9 cellular contexts compared by ENCODE assay signal in the genomic region with DNA sequence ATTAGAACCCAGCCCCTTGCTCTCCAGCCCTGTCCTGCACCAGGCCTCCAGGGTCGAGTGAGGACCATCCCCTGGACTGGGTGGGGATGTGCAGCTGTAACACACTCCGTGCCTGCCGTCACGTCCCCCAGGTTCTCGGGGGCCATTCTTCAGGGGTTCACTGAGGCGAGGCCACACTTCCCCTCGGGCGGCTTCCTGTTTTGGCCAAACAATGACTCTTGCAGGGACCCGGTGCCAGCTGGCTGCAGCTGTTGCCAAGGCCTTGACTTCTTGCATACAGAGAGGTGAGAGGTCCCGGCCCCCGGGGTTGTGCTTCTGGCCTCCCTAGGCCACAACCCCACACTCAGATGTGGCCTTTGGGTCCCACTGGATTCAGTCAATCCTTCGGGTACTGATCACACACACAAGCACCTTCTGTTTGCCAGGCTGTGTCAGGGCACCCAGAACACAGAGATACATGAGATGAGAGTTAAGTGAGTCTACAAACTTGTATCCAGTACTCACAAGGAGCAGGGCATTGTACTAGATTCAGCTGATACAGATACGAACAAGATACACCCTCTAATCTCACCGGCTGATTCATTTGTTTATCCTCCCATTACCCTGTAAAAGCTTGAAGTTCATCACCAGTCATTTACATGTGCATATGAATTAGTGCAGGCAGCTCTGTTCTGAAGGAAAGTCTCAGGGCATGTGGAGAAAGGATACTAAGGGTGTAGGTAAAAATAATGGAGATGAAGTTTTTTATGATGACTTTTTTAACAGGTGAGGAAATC. TPM values are rescaled to one million over a fixed set of nuclear protein-coding genes. Genes with fewer than 3 reads are reported as not detected.
A peak's percentile ranks its signal among the peaks of the same experiment; 100 is the strongest.
DNase-seq lines count a peak whose midpoint lies in the region; ATAC-seq and TF ChIP-seq lines count a peak whose summit lies in the region.
"Had no signal": no experiment of that assay in that cellular context is flagged by ENCODE, and none has a peak within 500 bp of the region (broad histone marks: within the 10 kb centered on the region; RNA-seq: fewer than 3 reads in every experiment).

No MANE protein-coding gene starts in this region.

- TF ChIP-seq EP300 in tibial nerve (IDR thresholded peaks at IDR 0.05): peak; percentile 53 to 67

- no peaks in the 10 kb centered on the region for H3K36me3 ChIP-seq in tibial nerve

- H3K9me3 ChIP-seq in tibial nerve: no peaks in the 10 kb centered on the region

- H3K4me1 Mint-ChIP-seq in activated T-cell treated with anti-CD3 and anti-CD28 coated beads, Interleukin-2, amount 50 U/mL, for 72 hours (ENCODE audit: low read depth): peaks cover 11% of the 10 kb centered on the region
- H3K4me1 Mint-ChIP-seq in activated T-helper 2 cell treated with anti-CD3 and anti-CD28 coated beads, Interferon-gamma antibody, Interleukin-2, Interleukin-4, amounts not matched to agents 10 μg/mL and 5 μg/mL and 100 μg/mL, durations not matched to agents 14 hours and 24 hours and 36 hours (ENCODE audit: low read depth): peaks cover 22% of the 10 kb centered on the region

- H3K27me3 Mint-ChIP-seq in activated T-cell treated with anti-CD3 and anti-CD28 coated beads, Interleukin-2, amount 50 U/mL, for 72 hours (ENCODE audit: low read depth): peaks cover 61% of the 10 kb centered on the region
- peaks cover 5% of the 10 kb centered on the region for H3K27me3 Mint-ChIP-seq in activated T-helper 2 cell treated with anti-CD3 and anti-CD28 coated beads, Interferon-gamma antibody, Interleukin-2, Interleukin-4, amounts not matched to agents 10 μg/mL and 5 μg/mL and 100 μg/mL, durations not matched to agents 14 hours and 24 hours and 36 hours (ENCODE audit: low read depth)

- H3K36me3 Mint-ChIP-seq in activated T-cell treated with anti-CD3 and anti-CD28 coated beads, Interleukin-2, amount 50 U/mL, for 72 hours (ENCODE audit: insufficient read depth in 2 of 2): no peaks in the 10 kb centered on the region
- no peaks in the 10 kb centered on the region for H3K36me3 Mint-ChIP-seq in activated T-helper 2 cell treated with anti-CD3 and anti-CD28 coated beads, Interferon-gamma antibody, Interleukin-2, Interleukin-4, amounts not matched to agents 10 μg/mL and 5 μg/mL and 100 μg/mL, durations not matched to agents 14 hours and 24 hours and 36 hours (ENCODE audit: low read depth)

- no peak overlapping the region for H3K4me3 ChIP-seq in tibial nerve
- H3K4me3 ChIP-seq: lung had no signal

- no peak overlapping the region for H3K27ac Mint-ChIP-seq in activated T-cell treated with anti-CD3 and anti-CD28 coated beads, Interleukin-2, amount 50 U/mL, for 72 hours
- H3K27ac Mint-ChIP-seq in activated T-helper 2 cell treated with anti-CD3 and anti-CD28 coated beads, Interferon-gamma antibody, Interleukin-2, Interleukin-4, amounts not matched to agents 10 μg/mL and 5 μg/mL and 100 μg/mL, durations not matched to agents 14 hours and 24 hours and 36 hours: peak overlapping the region; percentile 68

- no peaks in the 10 kb centered on the region for H3K27me3 ChIP-seq in tibial nerve

- peak overlapping the region in 2 of 4 donors; percentile 28 to 61 for H3K27ac ChIP-seq in tibial nerve

- TF ChIP-seq POLR2A in tibial nerve (IDR thresholded peaks at IDR 0.05): no peak

- 23 to 26% methylated on average over 12 to 14 of the region's 14 CpGs for WGBS in tibial nerve, 2 donors

- DNase-seq in activated T-cell treated with anti-CD3 and anti-CD28 coated beads, Interleukin-2, amount 50 U/mL, for 48 hours: peak; percentile 13 to 16
- no peak for DNase-seq in activated T-cell treated with anti-CD3 and anti-CD28 coated beads, Interleukin-2, amount 50 U/mL, for 72 hours
- no peak for DNase-seq in activated T-helper 2 cell treated with anti-CD3 and anti-CD28 coated beads, Interferon-gamma antibody, Interleukin-2, Interleukin-4, amounts not matched to agents 10 μg/mL and 5 μg/mL and 100 μg/mL, durations not matched to agents 14 hours and 24 hours and 36 hours (ENCODE audit: low spot score)
- DNase-seq in tibial nerve (ENCODE audit: low spot score in 2 of 2): peak in 1 of 2 donors; percentile 53
- DNase-seq in C1 segment of cervical spinal cord (lab: John Stamatoyannopoulos, UW): no peak
- DNase-seq in hepatic stellate cell (ENCODE audit: low spot score): no peak
- no peak for DNase-seq in HUDEP-2 (lab: John Stamatoyannopoulos, UW; ENCODE audit: unreplicated experiment in 76 of 76)

- no peaks in the 10 kb centered on the region for H3K9me3 Mint-ChIP-seq in activated T-cell treated with anti-CD3 and anti-CD28 coated beads, Interleukin-2, amount 50 U/mL, for 72 hours
- H3K9me3 Mint-ChIP-seq in activated T-helper 2 cell treated with anti-CD3 and anti-CD28 coated beads, Interferon-gamma antibody, Interleukin-2, Interleukin-4, amounts not matched to agents 10 μg/mL and 5 μg/mL and 100 μg/mL, durations not matched to agents 14 hours and 24 hours and 36 hours: no peaks in the 10 kb centered on the region

- no peak for ATAC-seq in activated T-cell treated with anti-CD3 and anti-CD28 coated beads, Interleukin-2, amount 50 U/mL, for 72 hours (replicated peaks in 1 of 2)
- peak; percentile 83 for ATAC-seq in HG03095 (IDR thresholded peaks at IDR 0.05; ENCODE audit: unreplicated experiment)

- H3K4me1 ChIP-seq in tibial nerve: peaks cover 0 to 42% (median 5%) of the 10 kb centered on the region in 4 donors

- no peak for TF ChIP-seq CTCF in tibial nerve (IDR thresholded peaks at IDR 0.05)

- no peak overlapping the region for H3K4me3 Mint-ChIP-seq in activated T-cell treated with anti-CD3 and anti-CD28 coated beads, Interleukin-2, amount 50 U/mL, for 72 hours
- no peak overlapping the region for H3K4me3 Mint-ChIP-seq in activated T-helper 2 cell treated with anti-CD3 and anti-CD28 coated beads, Interferon-gamma antibody, Interleukin-2, Interleukin-4, amounts not matched to agents 10 μg/mL and 5 μg/mL and 100 μg/mL, durations not matched to agents 14 hours and 24 hours and 36 hours (ENCODE audit: low read depth)

- intact Hi-C loops in activated T-helper 2 cell treated with anti-CD3 and anti-CD28 coated beads, Interferon-gamma antibody, Interleukin-2, Interleukin-4, amounts not matched to agents 10 μg/mL and 5 μg/mL and 100 μg/mL, durations not matched to agents 14 hours and 24 hours and 36 hours (cut with micrococcal nuclease): no loop called here

RNA-seq across cellular contexts. Expression of gene LRRC32, which starts 32.9 kb away (rescaled TPM):
- total RNA-seq in activated T-cell treated with anti-CD3 and anti-CD28 coated beads, Interleukin-2, amount 50 U/mL, for 72 hours: 10 to 100 TPM; 12.5 to 16.4 TPM
- total RNA-seq in activated T-helper 2 cell treated with anti-CD3 and anti-CD28 coated beads, Interferon-gamma antibody, Interleukin-2, Interleukin-4, amounts not matched to agents 10 μg/mL and 5 μg/mL and 100 μg/mL, durations not matched to agents 14 hours and 24 hours and 36 hours: 26.5 and 26.7 TPM in 2 replicates
- 100 to 1,000 TPM in 1 of 4 donors, 10 to 100 TPM in 3; 45.0 to 117 (median 73.4) TPM for total RNA-seq in tibial nerve

Comparison
In these comparisons a context has a peak if more than half of its experiments do, and no peak if none do; other contexts are left out.
1. DNase-seq: peak in activated T-cell treated with anti-CD3 and anti-CD28 coated beads, Interleukin-2, amount 50 U/mL, for 48 hours (2 of 2); none in activated T-cell treated with anti-CD3 and anti-CD28 coated beads, Interleukin-2, amount 50 U/mL, for 72 hours (0 of 2), activated T-helper 2 cell treated with anti-CD3 and anti-CD28 coated beads, Interferon-gamma antibody, Interleukin-2, Interleukin-4, amounts not matched to agents 10 μg/mL and 5 μg/mL and 100 μg/mL, durations not matched to agents 14 hours and 24 hours and 36 hours (single experiment), C1 segment of cervical spinal cord (0 of 14), hepatic stellate cell (single experiment) and HUDEP-2 (0 of 76).